9 cellular contexts compared by ENCODE assay signal in genomic region chr7:154881046-154881445, GRCh38.
DNase-seq lines count a peak whose midpoint lies in the region.
"Had no signal": no experiment of that assay in that cellular context is flagged by ENCODE, and none has a peak within 500 bp of the region (broad histone marks: within the 10 kb centered on the region; RNA-seq: fewer than 3 reads in every experiment).

No MANE protein-coding gene starts in this region.

- in situ Hi-C loops in G401 (cut with HindIII; ENCODE audit: low sequenced_read_pairs): no loop called here

- DNase-seq in DMS 273 (lab: John Stamatoyannopoulos, UW; ENCODE audit: unreplicated experiment) (peak; percentile 26), DMS 273 treated with DMSO at 0.1 percent for 48 hours (lab: John Stamatoyannopoulos, UW) (no peak), G401 (ENCODE audit: low spot score) (peak; percentile 82), cerebellum (ENCODE audit: low spot score) (peak; percentile 71), pons (ENCODE audit: low spot score) (peak; percentile 28), NCI-H82 (lab: John Stamatoyannopoulos, UW) (no peak), T-helper 2 cell (no peak)
- DNase-seq: CD8-positive, alpha-beta memory T cell; GM23248 had no signal

Comparison
In these comparisons a context has a peak if more than half of its experiments do, and no peak if none do; other contexts are left out.
1. DNase-seq: peak in DMS 273 (single experiment), G401 (single experiment), cerebellum (single experiment) and pons (single experiment); none in DMS 273 treated with DMSO at 0.1 percent for 48 hours (single experiment), NCI-H82 (single experiment) and T-helper 2 cell (0 of 5).